Comparison of ENCODE assay signal across 21 cellular contexts in the genomic region with DNA sequence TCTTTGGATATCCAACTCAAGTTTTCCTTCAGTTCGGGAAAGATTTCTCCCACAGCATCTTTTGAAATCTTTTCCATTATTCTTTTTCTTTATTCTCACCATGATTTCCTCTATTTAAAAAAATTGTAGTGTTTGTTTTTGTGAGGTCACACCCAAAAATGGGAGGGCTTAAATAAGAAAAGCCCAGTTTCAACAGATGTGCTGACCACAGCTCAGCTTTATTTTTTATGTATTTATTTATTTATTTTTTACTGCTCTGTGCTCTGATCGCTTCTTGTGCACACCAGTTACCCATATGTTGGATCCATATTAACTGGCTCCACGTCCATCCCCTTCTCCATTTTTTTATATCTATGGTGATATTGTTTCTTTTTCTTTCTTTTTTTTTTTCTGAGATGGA. TPM values are rescaled to one million over a fixed set of nuclear protein-coding genes. Genes with fewer than 3 reads are reported as not detected.
"Had no signal": no experiment of that assay in that cellular context is flagged by ENCODE, and none has a peak within 500 bp of the region (broad histone marks: within the 10 kb centered on the region; RNA-seq: fewer than 3 reads in every experiment).

No MANE protein-coding gene starts in this region.

- H3K9me3 Mint-ChIP-seq: activated naive CD8-positive, alpha-beta T cell treated with anti-CD3 and anti-CD28 coated beads, Interleukin-2, amount 50 U/mL, for 24 hours; naive thymus-derived CD8-positive, alpha-beta T cell had no signal

- ATAC-seq: activated naive CD8-positive, alpha-beta T cell treated with anti-CD3 and anti-CD28 coated beads, Interleukin-2, amount 50 U/mL, for 24 hours; left lobe of liver; mucosa of descending colon; naive thymus-derived CD8-positive, alpha-beta T cell had no signal

- H3K4me3 ChIP-seq: ascending aorta, dorsolateral prefrontal cortex, hepatocyte, mucosa of descending colon, transverse colon had no signal

- H3K36me3 ChIP-seq: neutrophil, transverse colon had no signal

- H3K79me2 ChIP-seq: hepatocyte had no signal

- FAIRE-seq: keratinocyte, small intestine had no signal

- H3K9me3 ChIP-seq: ascending aorta, mucosa of descending colon, neutrophil, transverse colon had no signal

- H3K27me3 ChIP-seq: ascending aorta, dorsolateral prefrontal cortex, hepatocyte had no signal

- H3K27ac Mint-ChIP-seq: activated naive CD8-positive, alpha-beta T cell treated with anti-CD3 and anti-CD28 coated beads, Interleukin-2, amount 50 U/mL, for 24 hours; endodermal cell; naive thymus-derived CD8-positive, alpha-beta T cell; progenitor cell of endocrine pancreas had no signal

- DNase-seq: activated CD4-positive, alpha-beta T cell treated with anti-CD3 and anti-CD28 coated beads, Interleukin-2, amount 50 U/mL, for 1 hour; activated naive CD4-positive, alpha-beta T cell treated with Interleukin-2 at 50 U/mL for 16 hours; activated naive CD8-positive, alpha-beta T cell treated with anti-CD3 and anti-CD28 coated beads, Interleukin-2, amount 50 U/mL, for 24 hours; dorsolateral prefrontal cortex; endodermal cell; erythroblast; naive thymus-derived CD8-positive, alpha-beta T cell; small intestine; stimulated activated CD4-positive, alpha-beta T cell treated with anti-CD3 and anti-CD28 coated beads, Interleukin-4, amount 100 ng/mL, for 4 hours; stimulated activated CD8-positive, alpha-beta memory T cell treated with anti-CD3 and anti-CD28 coated beads, Interleukin-4, amount 100 ng/mL, for 48 hours; stimulated activated naive CD4-positive, alpha-beta T cell treated with Interleukin-2 at 50 U/mL for 16 hours; substantia nigra; transverse colon had no signal

- H3K27ac ChIP-seq: ascending aorta, neutrophil had no signal

- H3K36me3 Mint-ChIP-seq: naive thymus-derived CD8-positive, alpha-beta T cell had no signal

- H3K4me1 ChIP-seq: transverse colon had no signal

- H3K4me3 Mint-ChIP-seq: activated naive CD8-positive, alpha-beta T cell treated with anti-CD3 and anti-CD28 coated beads, Interleukin-2, amount 50 U/mL, for 24 hours; endodermal cell; naive thymus-derived CD8-positive, alpha-beta T cell had no signal

- H2AFZ ChIP-seq: hepatocyte had no signal

- H3K4me1 Mint-ChIP-seq: activated naive CD8-positive, alpha-beta T cell treated with anti-CD3 and anti-CD28 coated beads, Interleukin-2, amount 50 U/mL, for 24 hours had no signal

RNA-seq across cellular contexts. Expression of a gene that starts 20.3 kb away (rescaled TPM):
- total RNA-seq: T-helper 2 cell treated with Interferon-gamma antibody and Interleukin-4, amounts not matched to agents 100 ng/mL and 5 ng/mL, for 36 hours had no signal
- polyA plus RNA-seq: keratinocyte had no signal
